In genomic region chr2:135056790-135057189, GRCh38 we compare ENCODE assay signal across 1 cellular context.
TF ChIP-seq lines count a peak whose summit lies in the region.

No MANE protein-coding gene starts in this region.

TF ChIP-seq in SK-N-SH, 30 proteins besides CTCF, POLR2A, EP300 and RAD21 (continued from another document):
- TF ChIP-seq RCOR1 (IDR thresholded peaks at IDR 0.05; ENCODE audit: low read length) (no peak), ZBTB33 (IDR thresholded peaks at IDR 0.05; ENCODE audit: borderline replicate concordance, low read depth) (no peak), GABPA (IDR thresholded peaks at IDR 0.05; ENCODE audit: low read depth) (no peak), POLR2AphosphoS5 (IDR thresholded peaks at IDR 0.05; ENCODE audit: low read depth, low read length) (no peak), CHD2 (IDR thresholded peaks at IDR 0.05; ENCODE audit: low read length, partially characterized antibody) (no peak), RXRA (IDR thresholded peaks at IDR 0.05; ENCODE audit: borderline replicate concordance, low read depth) (no peak), FOXM1 (IDR thresholded peaks at IDR 0.05; ENCODE audit: low read depth) (no peak), EZH2phosphoT487 (IDR thresholded peaks at IDR 0.05; ENCODE audit: borderline replicate concordance, low read depth) (no peak)
